Comparison of ENCODE assay signal across 9 cellular contexts in the genomic region with DNA sequence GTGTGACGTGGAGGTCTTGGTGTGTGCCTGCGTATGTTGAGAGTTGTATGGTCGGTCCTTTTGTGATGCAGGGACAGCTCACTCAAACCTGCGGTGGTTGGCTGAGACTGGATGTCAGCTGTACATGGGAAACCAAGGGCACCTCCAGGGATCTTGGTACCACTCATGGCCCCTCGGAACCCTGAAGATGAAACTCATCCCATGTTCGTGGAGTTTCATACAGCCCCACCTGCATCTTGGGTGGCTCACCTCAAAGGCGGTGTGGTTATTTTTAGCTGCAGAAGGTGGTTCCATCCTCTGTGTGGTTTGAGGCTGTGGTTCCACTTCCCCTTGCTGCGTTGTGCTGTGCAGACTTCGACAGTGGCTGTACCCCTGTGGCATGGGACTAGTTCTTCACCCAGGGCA. TPM values are rescaled to one million over a fixed set of nuclear protein-coding genes. Genes with fewer than 3 reads are reported as not detected.
A peak's percentile ranks its signal among the peaks of the same experiment; 100 is the strongest.
DNase-seq lines count a peak whose midpoint lies in the region; ATAC-seq, FAIRE-seq and TF ChIP-seq lines count a peak whose summit lies in the region.
"Had no signal": no experiment of that assay in that cellular context is flagged by ENCODE, and none has a peak within 500 bp of the region (broad histone marks: within the 10 kb centered on the region; RNA-seq: fewer than 3 reads in every experiment).

No MANE protein-coding gene starts in this region.

- no TSS peak for BruUV-seq in GM12878 (replicated peaks; lab: Mats Ljungman, UMichigan)

- H3K36me3 ChIP-seq in GM12878 (ENCODE audit: control insufficient read depth in 2 of 2, insufficient read depth in 2 of 2, low read length in 1 of 2) (peaks cover 34 to 61% of the 10 kb centered on the region in 2 experiments), testis (ENCODE audit: low read depth, missing control alignments) (no peaks in the 10 kb centered on the region), HAP-1 (replicated peaks) (peaks cover 61% of the 10 kb centered on the region)

- no peaks in the 10 kb centered on the region for H3K79me2 ChIP-seq in GM12878 (ENCODE audit: control insufficient read depth, insufficient read depth, low read length)

- CTCF ChIA-PET in GM12878 (lab: Yijun Ruan, JAX): interaction anchor here (0.6 to 1.9 kb wide), 4 partner anchors 12 to 92 kb away, joined by 3 to 9 read pairs (median 3); no protein-coding TSS in a partner anchor

- 30% methylated on average over 9 of the region's 9 CpGs for WGBS in GM12878 (ENCODE audit: insufficient coverage, insufficient replicate concordance, low lambda C conversion rate, missing lambda C conversion rate)
- 94% methylated on average over 7 to 9 of the region's 9 CpGs for WGBS in testis, 2 donors

- peaks cover 6% of the 10 kb centered on the region; the same call in 1 of the 2 replicates for H4K20me1 ChIP-seq in GM12878 (ENCODE audit: control insufficient read depth, insufficient read depth)

- TF ChIP-seq RAD21 in GM12878 (IDR thresholded peaks at IDR 0.05; ENCODE audit: insufficient read depth, low read depth, low read length): no peak

- TF ChIP-seq POLR2A in GM12878 (IDR thresholded peaks at IDR 0.05; ENCODE audit: low read depth, low read length): no peak
- TF ChIP-seq POLR2A in testis (IDR thresholded peaks at IDR 0.05): no peak

- peak overlapping the region; percentile 9 for H3K27ac ChIP-seq in GM12878 (ENCODE audit: control insufficient read depth, insufficient read depth)
- H3K27ac ChIP-seq in testis: no peak overlapping the region
- H3K27ac ChIP-seq: SK-N-MC had no signal

- DNase-seq in GM12878 (ENCODE audit: low read depth, low spot score) (peak; percentile 64), testis (no peak), anterior cingulate cortex (lab: John Stamatoyannopoulos, UW) (no peak), EL (no peak), HAP-1 (ENCODE audit: low spot score in 2 of 2) (no peak)

- in situ Hi-C loops in GM12878 (cut with MboI): no loop called here
- in situ Hi-C loops in HAP-1 (cut with MboI; ENCODE audit: low sequenced_read_pairs): no loop called here

- ATAC-seq in GM18498 (IDR thresholded peaks at IDR 0.05; ENCODE audit: unreplicated experiment) (peak; percentile 95), GM21367 (IDR thresholded peaks at IDR 0.05; ENCODE audit: unreplicated experiment) (peak; percentile 94), HG03439 (IDR thresholded peaks at IDR 0.05; ENCODE audit: unreplicated experiment) (peak; percentile 92), GM12878 (peak; percentile 92)

- no peak overlapping the region for H3K4me3 ChIP-seq in GM12878
- H3K4me3 ChIP-seq in testis: no peak overlapping the region
- H3K4me3 ChIP-seq in HAP-1: no peak overlapping the region
- H3K4me3 ChIP-seq: SK-N-MC had no signal

- RAD21 ChIA-PET in GM12878 (lab: Charles Lee; ENCODE audit: unreplicated experiment): interaction anchor here (1.0 kb wide), 2 partner anchors 97 to 206 kb away, joined by 3 to 4 read pairs; no protein-coding TSS in a partner anchor

- TF ChIP-seq CTCF in GM12878 (IDR thresholded peaks at IDR 0.05 in 2 of 3, conservative IDR thresholded peaks at IDR 0.05 in 1 of 3; ENCODE audit: control insufficient read depth in 2 of 3, extremely low read depth in 1 of 3, insufficient read depth in 1 of 3, low read depth in 3 of 3, low read length in 3 of 3): no peak
- TF ChIP-seq CTCF in testis (IDR thresholded peaks at IDR 0.05): no peak

- peak overlapping the region; percentile 9 for H3K4me2 ChIP-seq in GM12878 (ENCODE audit: control insufficient read depth, insufficient read depth)

- POLR2A ChIA-PET in GM12878 (lab: Charles Lee): no interaction called here

- H3K9me3 ChIP-seq in GM12878 (replicated peaks; ENCODE audit: control insufficient read depth, insufficient read depth, low read length) (no peaks in the 10 kb centered on the region), testis (no peaks in the 10 kb centered on the region), HAP-1 (no peaks in the 10 kb centered on the region)

- peak; percentile 75 for FAIRE-seq in GM12878 (lab: Jason Lieb, UNC)

- H3K4me1 ChIP-seq in GM12878 (ENCODE audit: control insufficient read depth, insufficient read depth, low read length) (peaks cover 27% of the 10 kb centered on the region), testis (no peaks in the 10 kb centered on the region), HAP-1 (no peaks in the 10 kb centered on the region)

- SMC1A ChIA-PET in GM12878 (lab: Charles Lee; ENCODE audit: uncharacterized antibody, unreplicated experiment): interaction anchor here (0.7 to 1.3 kb wide), 2 partner anchors 101 to 349 kb away, joined by 3 to 6 read pairs; no protein-coding TSS in a partner anchor

- TF ChIP-seq EP300 in GM12878 (IDR thresholded peaks at IDR 0.05; ENCODE audit: borderline replicate concordance in 1 of 2, control insufficient read depth in 1 of 2, low read depth in 2 of 2, low read length in 2 of 2): peak; percentile 27 to 39; a peak in 1 of 4 replicates

- intact Hi-C loops in GM12878 (cut with micrococcal nuclease; ENCODE audit: unreplicated experiment) (no loop called here), testis (cut with DNase I; ENCODE audit: low total_unique reads) (no loop called here)

- no peak overlapping the region for H2AFZ ChIP-seq in GM12878 (ENCODE audit: control insufficient read depth, low read depth, low read length)

- no peak overlapping the region for H3K9ac ChIP-seq in GM12878 (ENCODE audit: control insufficient read depth, insufficient read depth, low read length)

- H3K27me3 ChIP-seq in GM12878 (replicated peaks in 1 of 2; ENCODE audit: control insufficient read depth in 2 of 2, insufficient read depth in 2 of 2, low read length in 1 of 2) (no peaks in the 10 kb centered on the region), testis (no peaks in the 10 kb centered on the region), HAP-1 (ENCODE audit: low read depth) (no peaks in the 10 kb centered on the region)

TF ChIP-seq in GM12878, 131 proteins besides CTCF, POLR2A, EP300 and RAD21 (continues in another document):
- TF ChIP-seq, protein P1, sequence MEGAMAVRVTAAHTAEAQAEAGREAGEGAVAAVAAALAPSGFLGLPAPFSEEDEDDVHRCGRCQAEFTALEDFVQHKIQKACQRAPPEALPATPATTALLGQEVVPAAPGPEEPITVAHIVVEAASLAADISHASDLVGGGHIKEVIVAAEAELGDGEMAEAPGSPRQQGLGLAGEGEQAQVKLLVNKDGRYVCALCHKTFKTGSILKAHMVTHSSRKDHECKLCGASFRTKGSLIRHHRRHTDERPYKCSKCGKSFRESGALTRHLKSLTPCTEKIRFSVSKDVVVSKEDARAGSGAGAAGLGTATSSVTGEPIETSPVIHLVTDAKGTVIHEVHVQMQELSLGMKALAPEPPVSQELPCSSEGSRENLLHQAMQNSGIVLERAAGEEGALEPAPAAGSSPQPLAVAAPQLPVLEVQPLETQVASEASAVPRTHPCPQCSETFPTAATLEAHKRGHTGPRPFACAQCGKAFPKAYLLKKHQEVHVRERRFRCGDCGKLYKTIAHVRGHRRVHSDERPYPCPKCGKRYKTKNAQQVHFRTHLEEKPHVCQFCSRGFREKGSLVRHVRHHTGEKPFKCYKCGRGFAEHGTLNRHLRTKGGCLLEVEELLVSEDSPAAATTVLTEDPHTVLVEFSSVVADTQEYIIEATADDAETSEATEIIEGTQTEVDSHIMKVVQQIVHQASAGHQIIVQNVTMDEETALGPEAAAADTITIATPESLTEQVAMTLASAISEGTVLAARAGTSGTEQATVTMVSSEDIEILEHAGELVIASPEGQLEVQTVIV (IDR thresholded peaks at IDR 0.05; ENCODE audit: borderline replicate concordance, partially characterized antibody): no peak
- TF ChIP-seq NFIC (IDR thresholded peaks at IDR 0.05; ENCODE audit: low read depth, low read length) (peak; percentile 54; the same call in 1 of the 2 replicates), BCL11A (IDR thresholded peaks at IDR 0.05; ENCODE audit: low read depth, low read length) (0 out of 2 replicates have a peak, but pooled peaks have one; percentile 11), HDAC2 (IDR thresholded peaks at IDR 0.05) (no peak), BHLHE40 (IDR thresholded peaks at IDR 0.05; ENCODE audit: borderline replicate concordance in 1 of 2, low read depth in 2 of 2, low read length in 1 of 2) (peak in 1 of 2 experiments; percentile 29; a peak in 1 of 4 replicates), PAX5 (IDR thresholded peaks at IDR 0.05; ENCODE audit: borderline replicate concordance, low read depth, low read length) (peak; percentile 64; the same call in 1 of the 2 replicates), IKZF1 (conservative IDR thresholded peaks at IDR 0.05) (peak; percentile 75)
- TF ChIP-seq, protein P2, sequence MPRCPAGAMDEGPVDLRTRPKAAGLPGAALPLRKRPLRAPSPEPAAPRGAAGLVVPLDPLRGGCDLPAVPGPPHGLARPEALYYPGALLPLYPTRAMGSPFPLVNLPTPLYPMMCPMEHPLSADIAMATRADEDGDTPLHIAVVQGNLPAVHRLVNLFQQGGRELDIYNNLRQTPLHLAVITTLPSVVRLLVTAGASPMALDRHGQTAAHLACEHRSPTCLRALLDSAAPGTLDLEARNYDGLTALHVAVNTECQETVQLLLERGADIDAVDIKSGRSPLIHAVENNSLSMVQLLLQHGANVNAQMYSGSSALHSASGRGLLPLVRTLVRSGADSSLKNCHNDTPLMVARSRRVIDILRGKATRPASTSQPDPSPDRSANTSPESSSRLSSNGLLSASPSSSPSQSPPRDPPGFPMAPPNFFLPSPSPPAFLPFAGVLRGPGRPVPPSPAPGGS (IDR thresholded peaks at IDR 0.05; ENCODE audit: borderline replicate concordance, insufficient read depth, low read depth, low read length, poor library complexity, severe bottlenecking): no peak

RNA-seq across cellular contexts. Expression of a gene that starts 52.6 kb away (rescaled TPM):
- total RNA-seq in GM12878 (2013; cell fraction: nucleolus; rRNA removed): 0.86 and 1.0 TPM in 2 replicates
- total RNA-seq in GM12878 (2014; rRNA removed) (0.05 and 0.17 TPM in 2 replicates), GM12878 (2014; rRNA removed; fragmentation: Illumina TruSeq; extraction: Trizol) (0.09 TPM in 2 replicates), GM12878 (2021) (0.28 and 1.1 TPM in 2 replicates), testis (1 to 10 TPM; 1.5 to 1.7 TPM)
- not detected for polyA plus RNA-seq in GM12878 (2011; ENCODE audit: low read depth)
- polyA plus RNA-seq in GM12878 (2011; rRNA removed) (0.15 TPM in 1 of 2 replicates, not detected in the other), GM12878 (2014; fragmentation: Illumina TruSeq; extraction: Trizol) (0.18 TPM in 1 of 2 replicates, not detected in the other), GM12878 (2014; fragmentation: Nextera tagmentation; extraction: Ambion mirVana) (under 1 TPM in 1 of 2 experiments, not detected in 1; 0.15 TPM), GM12878 (2014; rRNA removed) (0.09 and 0.23 TPM in 2 replicates), GM12878 (2016; fragmentation: Nextera tagmentation; extraction: Ambion mirVana) (not detected), testis (ENCODE audit: insufficient read depth, low read depth, low replicate concordance) (0.90 TPM)
- polyA plus RNA-seq in GM12878 (2011; cell fraction: cytosol; rRNA removed): 0.08 and 0.37 TPM in 2 replicates
- 0.34 and 0.45 TPM in 2 replicates for polyA plus RNA-seq in GM12878 (2011; cell fraction: nucleus; rRNA removed)
- 0.15 and 0.38 TPM in 2 replicates for polyA plus RNA-seq in GM12878 (2012)
- 0.44 and 0.82 TPM in 2 replicates for polyA minus RNA-seq in GM12878 (2011; rRNA and poly(A)+ RNA removed)
- polyA minus RNA-seq in GM12878 (2011; cell fraction: cytosol; rRNA and poly(A)+ RNA removed): not detected in 2 replicates
- polyA minus RNA-seq in GM12878 (2011; cell fraction: nucleus; rRNA and poly(A)+ RNA removed): 1.8 and 3.7 TPM in 2 replicates
